In the genomic region with DNA sequence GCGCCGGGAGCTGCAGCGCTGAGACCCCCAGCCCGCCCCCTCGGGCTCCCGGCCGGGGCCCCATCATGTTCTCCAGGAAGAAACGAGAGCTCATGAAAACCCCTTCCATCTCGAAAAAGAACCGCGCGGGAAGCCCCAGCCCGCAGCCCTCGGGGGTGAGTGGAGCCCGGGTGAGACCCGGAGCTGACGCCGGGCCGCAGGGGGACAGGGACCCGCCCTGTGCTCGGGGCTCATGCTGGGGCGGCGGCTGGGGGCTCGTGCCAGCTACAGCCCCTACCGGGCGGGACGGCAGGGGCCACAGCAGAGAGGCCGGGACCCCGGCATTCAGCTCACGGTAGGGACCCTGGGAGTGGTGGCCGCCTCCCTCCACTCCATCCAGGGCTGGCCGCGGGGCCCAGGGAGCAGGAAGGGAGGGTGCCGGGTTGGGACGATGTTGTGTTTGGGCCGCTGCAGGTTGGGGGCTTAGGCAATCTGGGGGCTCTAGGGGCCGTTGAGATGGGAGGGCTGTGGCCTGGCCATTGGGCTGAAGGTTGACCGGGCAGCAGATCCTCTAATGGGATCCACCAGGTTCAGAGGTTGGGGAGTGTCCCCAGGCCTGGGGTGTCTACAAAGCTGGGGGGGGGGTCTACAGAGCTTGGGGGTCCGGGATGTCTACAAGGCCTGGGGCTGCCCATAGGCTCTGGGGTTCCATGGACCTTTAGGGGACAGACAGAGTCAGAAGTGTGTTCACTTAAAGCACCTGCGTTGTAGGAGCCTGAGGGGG, we compare ENCODE assay signal across 9 cellular contexts. TPM values are rescaled to one million over a fixed set of nuclear protein-coding genes. Genes with fewer than 3 reads are reported as not detected.
DNase-seq lines count a peak whose midpoint lies in the region; ATAC-seq and TF ChIP-seq lines count a peak whose summit lies in the region.
"Had no signal": no experiment of that assay in that cellular context is flagged by ENCODE, and none has a peak within 500 bp of the region (broad histone marks: within the 10 kb centered on the region; RNA-seq: fewer than 3 reads in every experiment).

No MANE protein-coding gene starts in this region.

- DNase-seq in Right ventricle myocardium inferior (ENCODE audit: missing footprints) (no peak), Right ventricle myocardium superior (no peak), RWPE2 (ENCODE audit: low spot score) (no peak), posterior cingulate gyrus (no peak), SHP77 (lab: John Stamatoyannopoulos, UW) (no peak), occipital lobe (lab: John Stamatoyannopoulos, UW) (no peak)

- peak overlapping the region; percentile 79 for H3K27ac ChIP-seq in RWPE2 (ENCODE audit: poor library complexity, severe bottlenecking)
- H3K27ac ChIP-seq in ectodermal cell (ENCODE audit: insufficient read depth, low read depth, low read length, poor library complexity, severe bottlenecking): no peak overlapping the region
- H3K27ac ChIP-seq in rectal smooth muscle tissue (ENCODE audit: low read depth, low read length): no peak overlapping the region
- H3K27ac ChIP-seq: epithelial cell of prostate had no signal

- intact Hi-C loops in Right ventricle myocardium inferior (cut with DNase I) (no loop called here), Right ventricle myocardium superior (cut with DNase I) (no loop called here), posterior cingulate gyrus (cut with DNase I) (no loop called here)

- H3K9ac ChIP-seq in rectal smooth muscle tissue (ENCODE audit: low read length): no peak overlapping the region

- H3K27me3 ChIP-seq in RWPE2 (ENCODE audit: insufficient read depth, poor library complexity, severe bottlenecking) (peaks cover 6% of the 10 kb centered on the region), ectodermal cell (ENCODE audit: control insufficient read depth, insufficient read depth, low read length, poor library complexity, severe bottlenecking) (peaks cover 89% of the 10 kb centered on the region), rectal smooth muscle tissue (ENCODE audit: control insufficient read depth, insufficient read depth, low read length) (peaks cover 17% of the 10 kb centered on the region)

- no peak for TF ChIP-seq CTCF in RWPE2 (IDR thresholded peaks at IDR 0.05; ENCODE audit: poor library complexity, severe bottlenecking)

- 15 to 17% methylated on average over 40 of the region's 40 CpGs for WGBS in ectodermal cell, 2 experiments

- peak overlapping the region; percentile 38 for H3K4me3 ChIP-seq in RWPE2 (ENCODE audit: severe bottlenecking)
- peak overlapping the region; percentile 14 for H3K4me3 ChIP-seq in ectodermal cell (ENCODE audit: insufficient read depth, low read depth, low read length)
- peak overlapping the region; percentile 54 for H3K4me3 ChIP-seq in rectal smooth muscle tissue (ENCODE audit: low read length)

- no peaks in the 10 kb centered on the region for H3K9me3 ChIP-seq in RWPE2 (ENCODE audit: severe bottlenecking)
- H3K9me3 ChIP-seq in ectodermal cell (ENCODE audit: control insufficient read depth, low read length): no peaks in the 10 kb centered on the region

- ATAC-seq in Right ventricle myocardium inferior (peak; percentile 3), Right ventricle myocardium superior (ENCODE audit: poor library complexity) (no peak), RWPE2 (ENCODE audit: low read depth) (no peak)

- no peaks in the 10 kb centered on the region for H3K36me3 ChIP-seq in RWPE2 (ENCODE audit: low read depth)
- no peaks in the 10 kb centered on the region for H3K36me3 ChIP-seq in ectodermal cell (ENCODE audit: control insufficient read depth, insufficient read depth, low read length)
- no peaks in the 10 kb centered on the region for H3K36me3 ChIP-seq in rectal smooth muscle tissue (ENCODE audit: control insufficient read depth, insufficient read depth, low read length)

- H3K4me1 ChIP-seq in RWPE2 (ENCODE audit: insufficient read depth, poor library complexity, severe bottlenecking) (peaks cover 17% of the 10 kb centered on the region), ectodermal cell (ENCODE audit: control insufficient read depth, insufficient read depth, low read length) (peaks cover 13% of the 10 kb centered on the region), rectal smooth muscle tissue (ENCODE audit: control insufficient read depth, insufficient read depth, low read length) (no peaks in the 10 kb centered on the region)

RNA-seq across cellular contexts. Expression of a gene that starts 0.6 kb away (rescaled TPM):
- total RNA-seq in Right ventricle myocardium inferior (6.6 TPM), Right ventricle myocardium superior (5.1 TPM), occipital lobe (1.7 TPM)
- 18.4 TPM for polyA plus RNA-seq in ectodermal cell (2013, experiment 1 of 4)
- 17.5 TPM for polyA plus RNA-seq in ectodermal cell (2013, experiment 2 of 4)
- polyA plus RNA-seq in ectodermal cell (2013, experiment 3 of 4): 16.3 TPM
- polyA plus RNA-seq in ectodermal cell (2013, experiment 4 of 4): 13.6 TPM

RNA-seq across cellular contexts. Expression of a gene that starts 27.6 kb away (rescaled TPM):
- total RNA-seq in Right ventricle myocardium inferior: 7.7 TPM
- 5.2 TPM for total RNA-seq in Right ventricle myocardium superior
- polyA plus RNA-seq in ectodermal cell (2013, experiment 1 of 4): 20.1 TPM
- 26.0 TPM for polyA plus RNA-seq in ectodermal cell (2013, experiment 2 of 4)
- polyA plus RNA-seq in ectodermal cell (2013, experiment 3 of 4): 16.4 TPM
- polyA plus RNA-seq in ectodermal cell (2013, experiment 4 of 4): 20.1 TPM
- total RNA-seq in occipital lobe: 0.78 TPM

RNA-seq across cellular contexts. Expression of a gene that starts 27.7 kb away (rescaled TPM):
- total RNA-seq in Right ventricle myocardium inferior (142 TPM), Right ventricle myocardium superior (146 TPM), occipital lobe (31.8 TPM)
- polyA plus RNA-seq in ectodermal cell (2013, experiment 1 of 4): 254 TPM
- polyA plus RNA-seq in ectodermal cell (2013, experiment 2 of 4): 233 TPM
- polyA plus RNA-seq in ectodermal cell (2013, experiment 3 of 4): 187 TPM
- polyA plus RNA-seq in ectodermal cell (2013, experiment 4 of 4): 200 TPM

RNA-seq across cellular contexts. Expression of a gene that starts 36.3 kb away (rescaled TPM):
- 361 TPM for total RNA-seq in Right ventricle myocardium inferior
- total RNA-seq in Right ventricle myocardium superior: 345 TPM
- 427 TPM for polyA plus RNA-seq in ectodermal cell (2013, experiment 1 of 4)
- 398 TPM for polyA plus RNA-seq in ectodermal cell (2013, experiment 2 of 4)
- polyA plus RNA-seq in ectodermal cell (2013, experiment 3 of 4): 429 TPM
- polyA plus RNA-seq in ectodermal cell (2013, experiment 4 of 4): 460 TPM
- 83.8 TPM for total RNA-seq in occipital lobe

RNA-seq across cellular contexts. Expression of a gene that starts 41.1 kb away (rescaled TPM):
- 69.3 TPM for total RNA-seq in Right ventricle myocardium inferior
- 69.8 TPM for total RNA-seq in Right ventricle myocardium superior
- polyA plus RNA-seq in ectodermal cell (2013, experiment 1 of 4): 334 TPM
- 367 TPM for polyA plus RNA-seq in ectodermal cell (2013, experiment 2 of 4)
- 206 TPM for polyA plus RNA-seq in ectodermal cell (2013, experiment 3 of 4)
- 231 TPM for polyA plus RNA-seq in ectodermal cell (2013, experiment 4 of 4)
- 9.5 TPM for total RNA-seq in occipital lobe
